1 cellular context compared by ENCODE assay signal in the genomic region with DNA sequence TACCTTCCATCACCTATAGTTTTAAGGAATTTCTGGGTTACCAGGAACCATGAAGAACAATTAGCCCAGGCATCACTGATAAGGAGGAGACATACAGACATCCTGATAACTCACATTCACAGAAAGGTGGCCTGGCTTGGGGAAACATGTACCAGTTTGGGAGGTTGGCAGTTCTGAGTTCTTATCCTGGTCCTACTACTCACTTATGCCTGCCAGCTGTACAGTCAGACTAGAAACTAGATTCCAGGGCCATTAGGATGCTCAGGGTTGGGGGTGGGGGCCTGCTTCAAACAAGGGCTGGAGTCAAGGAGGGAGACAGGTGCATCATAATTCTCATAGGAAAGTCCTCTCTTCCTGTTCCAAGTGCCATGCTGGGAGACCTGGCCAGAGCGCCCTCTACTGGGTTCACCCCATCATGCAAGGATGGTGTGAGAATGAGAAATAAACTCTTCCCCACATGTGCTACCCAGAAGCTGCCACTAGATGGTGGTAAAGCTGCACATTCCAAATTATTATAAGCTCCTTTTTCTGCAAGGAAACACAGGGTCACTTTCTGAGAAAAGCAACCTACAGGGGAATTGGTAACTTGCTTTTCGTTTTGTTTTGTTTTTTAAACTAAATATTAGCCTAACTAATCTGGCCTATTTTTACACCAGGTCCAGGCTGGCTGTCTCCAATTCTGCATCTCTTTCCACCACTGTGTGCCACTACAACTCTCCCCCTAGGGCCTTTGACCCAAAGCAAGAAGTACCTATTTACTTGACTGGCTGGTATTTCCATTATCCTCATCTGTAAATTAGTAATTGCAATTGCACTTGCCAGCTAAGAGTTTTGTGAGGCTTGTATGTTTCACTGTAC.
A peak's percentile ranks its signal among the peaks of the same experiment; 100 is the strongest.
TF ChIP-seq lines count a peak whose summit lies in the region.

No MANE protein-coding gene starts in this region.

TF ChIP-seq in HEK293, 187 proteins besides CTCF, POLR2A, EP300 and RAD21 (continued from another document):
- peak; percentile 84 for TF ChIP-seq ZNF654 (tag by site-specific recombination; IDR thresholded peaks at IDR 0.05; ENCODE audit: low read depth)
- TF ChIP-seq FEZF1 (tag by site-specific recombination; IDR thresholded peaks at IDR 0.05), result no peak
- no peak for TF ChIP-seq ZNF692 (tag by site-specific recombination; IDR thresholded peaks at IDR 0.05)
TF ChIP-seq in HEK293: peak in this region for 1.
